ENCODE assay signal across 1 cellular context in the genomic region with DNA sequence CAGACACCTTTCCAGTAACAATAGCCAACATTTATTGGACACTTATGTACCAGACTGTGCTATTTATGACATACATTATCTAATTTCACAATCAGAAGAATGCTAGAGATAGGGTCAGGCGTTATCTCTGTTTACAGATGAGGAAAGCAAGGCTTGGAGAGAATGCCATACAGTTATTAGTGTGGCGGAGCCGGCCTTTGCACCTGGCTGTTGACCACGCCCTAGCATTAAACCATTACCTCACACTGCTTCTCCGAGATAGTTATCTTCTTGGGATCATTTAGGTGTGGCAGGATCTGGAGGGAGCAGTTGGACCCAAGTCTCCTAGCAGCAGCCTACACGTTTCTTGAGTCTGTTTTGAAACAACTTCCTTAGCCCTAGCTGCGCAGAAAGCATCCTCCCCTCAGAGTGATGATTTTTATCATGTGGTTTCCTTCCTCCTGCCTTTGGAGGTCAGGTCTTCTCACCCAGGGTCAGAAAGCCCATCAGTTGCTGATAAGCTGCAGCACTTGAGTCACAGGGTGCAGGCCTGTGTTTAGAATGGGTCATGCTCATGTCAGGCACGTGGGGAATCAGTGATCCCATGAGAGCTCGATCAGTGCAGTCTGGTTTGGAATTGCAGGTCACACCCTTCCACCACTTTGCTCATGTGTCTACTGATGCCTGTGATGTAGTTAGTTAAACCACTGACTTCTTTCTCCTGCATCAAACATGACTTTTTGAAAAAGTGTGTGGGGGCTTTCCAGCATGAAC.
TF ChIP-seq lines count a peak whose summit lies in the region.

No MANE protein-coding gene starts in this region.

TF ChIP-seq in K562, 482 proteins besides CTCF, POLR2A, EP300 and RAD21 (continued from another document and continues in another):
- TF ChIP-seq, protein P1, sequence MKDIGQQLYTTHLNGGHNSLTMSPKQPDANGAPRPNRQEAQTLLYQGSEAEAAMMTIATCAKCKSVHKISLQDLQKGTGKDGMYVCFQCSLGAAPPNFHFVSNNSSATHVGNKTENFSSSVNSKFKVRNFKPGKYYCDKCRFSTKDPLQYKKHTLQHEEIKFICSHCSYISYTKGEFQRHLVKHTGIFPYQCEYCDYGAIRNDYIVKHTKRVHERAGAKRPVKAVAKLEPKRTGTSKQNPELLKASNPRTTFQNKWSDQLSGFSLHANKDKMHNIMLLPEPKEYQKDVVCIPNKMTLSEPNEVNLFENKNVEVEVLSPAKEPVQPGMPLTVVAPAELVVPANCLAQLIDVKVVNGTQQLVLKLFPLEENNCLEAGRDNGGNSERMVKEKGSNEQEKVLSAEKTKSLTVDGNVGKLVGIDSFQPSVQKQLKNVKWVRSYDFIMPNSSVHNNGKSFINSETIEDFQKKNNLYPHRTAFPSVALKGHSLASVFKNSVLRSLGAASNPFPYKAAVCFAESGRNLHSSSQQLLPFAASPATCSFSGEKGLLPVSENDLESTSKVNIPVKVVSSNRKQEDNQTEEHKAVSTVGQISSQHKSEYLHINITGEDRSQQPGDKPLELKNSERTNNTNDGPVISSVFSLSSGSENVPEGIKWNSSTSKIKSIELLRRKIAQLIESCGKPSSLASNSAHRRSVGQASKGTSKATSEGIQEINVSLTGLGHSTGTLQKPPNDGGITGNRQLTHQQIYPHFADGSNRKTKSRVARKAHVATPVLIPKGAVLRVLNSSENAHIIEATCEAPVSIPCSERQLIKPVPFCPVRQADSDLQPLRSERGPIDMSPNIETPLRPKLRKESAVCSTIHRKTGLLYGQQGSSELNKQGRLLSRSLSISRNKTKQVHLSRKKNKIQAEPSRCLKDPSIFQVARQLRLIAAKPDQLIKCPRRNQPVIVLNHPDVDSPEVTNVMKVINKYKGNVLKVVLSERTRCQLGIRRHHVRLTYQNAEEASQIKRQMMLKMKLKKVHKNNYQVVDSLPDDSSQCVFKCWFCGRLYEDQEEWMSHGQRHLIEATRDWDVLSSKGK (CRISPR knock-in tag; IDR thresholded peaks at IDR 0.05): no peak
- TF ChIP-seq SNIP1 (IDR thresholded peaks at IDR 0.05; ENCODE audit: low read depth): no peak
- TF ChIP-seq, protein P2, sequence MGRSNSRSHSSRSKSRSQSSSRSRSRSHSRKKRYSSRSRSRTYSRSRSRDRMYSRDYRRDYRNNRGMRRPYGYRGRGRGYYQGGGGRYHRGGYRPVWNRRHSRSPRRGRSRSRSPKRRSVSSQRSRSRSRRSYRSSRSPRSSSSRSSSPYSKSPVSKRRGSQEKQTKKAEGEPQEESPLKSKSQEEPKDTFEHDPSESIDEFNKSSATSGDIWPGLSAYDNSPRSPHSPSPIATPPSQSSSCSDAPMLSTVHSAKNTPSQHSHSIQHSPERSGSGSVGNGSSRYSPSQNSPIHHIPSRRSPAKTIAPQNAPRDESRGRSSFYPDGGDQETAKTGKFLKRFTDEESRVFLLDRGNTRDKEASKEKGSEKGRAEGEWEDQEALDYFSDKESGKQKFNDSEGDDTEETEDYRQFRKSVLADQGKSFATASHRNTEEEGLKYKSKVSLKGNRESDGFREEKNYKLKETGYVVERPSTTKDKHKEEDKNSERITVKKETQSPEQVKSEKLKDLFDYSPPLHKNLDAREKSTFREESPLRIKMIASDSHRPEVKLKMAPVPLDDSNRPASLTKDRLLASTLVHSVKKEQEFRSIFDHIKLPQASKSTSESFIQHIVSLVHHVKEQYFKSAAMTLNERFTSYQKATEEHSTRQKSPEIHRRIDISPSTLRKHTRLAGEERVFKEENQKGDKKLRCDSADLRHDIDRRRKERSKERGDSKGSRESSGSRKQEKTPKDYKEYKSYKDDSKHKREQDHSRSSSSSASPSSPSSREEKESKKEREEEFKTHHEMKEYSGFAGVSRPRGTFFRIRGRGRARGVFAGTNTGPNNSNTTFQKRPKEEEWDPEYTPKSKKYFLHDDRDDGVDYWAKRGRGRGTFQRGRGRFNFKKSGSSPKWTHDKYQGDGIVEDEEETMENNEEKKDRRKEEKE (IDR thresholded peaks at IDR 0.05; ENCODE audit: borderline replicate concordance in 1 of 2, control insufficient read depth in 1 of 2, low read depth in 2 of 2, low read length in 1 of 2): no peak
- no peak for TF ChIP-seq XRCC3 (IDR thresholded peaks at IDR 0.05)
- no peak for TF ChIP-seq ZNF12 (CRISPR knock-in tag; IDR thresholded peaks at IDR 0.05)
- no peak for TF ChIP-seq PPARD (CRISPR knock-in tag; IDR thresholded peaks at IDR 0.05)
- no peak for TF ChIP-seq HEY1 (CRISPR knock-in tag; IDR thresholded peaks at IDR 0.05; ENCODE audit: borderline replicate concordance)
- TF ChIP-seq ILF3 (IDR thresholded peaks at IDR 0.05; ENCODE audit: borderline replicate concordance): no peak
- no peak for TF ChIP-seq TCF7L2 (IDR thresholded peaks at IDR 0.05; ENCODE audit: low read depth, low read length)
- TF ChIP-seq CHD7 (IDR thresholded peaks at IDR 0.05; ENCODE audit: low read depth, low read length): no peak
- no peak for TF ChIP-seq TSHZ1 (CRISPR knock-in tag; IDR thresholded peaks at IDR 0.05)
- TF ChIP-seq U2AF1 (optimal IDR thresholded peaks at IDR 0.05; ENCODE audit: low read depth, low read length): no peak
- TF ChIP-seq SUPT5H (IDR thresholded peaks at IDR 0.05): no peak
- no peak for TF ChIP-seq ARID4B (CRISPR knock-in tag; IDR thresholded peaks at IDR 0.05)
- no peak for TF ChIP-seq MLX (CRISPR knock-in tag; conservative IDR thresholded peaks at IDR 0.05)
- no peak for TF ChIP-seq ELF4 (CRISPR knock-in tag; IDR thresholded peaks at IDR 0.05)
